ENCODE assay signal across 8 cellular contexts in genomic region chr12:69069479-69069878, GRCh38.
"Had no signal": no experiment of that assay in that cellular context is flagged by ENCODE, and none has a peak within 500 bp of the region (broad histone marks: within the 10 kb centered on the region; RNA-seq: fewer than 3 reads in every experiment).

No MANE protein-coding gene starts in this region.

- H3K27ac ChIP-seq: GM23248, HL-60 had no signal

- H3K9me3 ChIP-seq: HAP-1 had no signal

- H3K27ac Mint-ChIP-seq: HFFc6 had no signal

- H3K36me3 ChIP-seq: HAP-1 had no signal

- H3K4me3 Mint-ChIP-seq: HFFc6 had no signal

- H3K4me3 ChIP-seq: GM23248, HAP-1, K562 had no signal

- H2AFZ ChIP-seq: GM23248 had no signal

- H3K9me3 Mint-ChIP-seq: HFFc6 had no signal

- DNase-seq: GM23248, GOT3, H7, HFFc6, KG1 had no signal

- H3K9ac ChIP-seq: GM23248 had no signal
